ENCODE assay signal across 19 cellular contexts in the genomic region with DNA sequence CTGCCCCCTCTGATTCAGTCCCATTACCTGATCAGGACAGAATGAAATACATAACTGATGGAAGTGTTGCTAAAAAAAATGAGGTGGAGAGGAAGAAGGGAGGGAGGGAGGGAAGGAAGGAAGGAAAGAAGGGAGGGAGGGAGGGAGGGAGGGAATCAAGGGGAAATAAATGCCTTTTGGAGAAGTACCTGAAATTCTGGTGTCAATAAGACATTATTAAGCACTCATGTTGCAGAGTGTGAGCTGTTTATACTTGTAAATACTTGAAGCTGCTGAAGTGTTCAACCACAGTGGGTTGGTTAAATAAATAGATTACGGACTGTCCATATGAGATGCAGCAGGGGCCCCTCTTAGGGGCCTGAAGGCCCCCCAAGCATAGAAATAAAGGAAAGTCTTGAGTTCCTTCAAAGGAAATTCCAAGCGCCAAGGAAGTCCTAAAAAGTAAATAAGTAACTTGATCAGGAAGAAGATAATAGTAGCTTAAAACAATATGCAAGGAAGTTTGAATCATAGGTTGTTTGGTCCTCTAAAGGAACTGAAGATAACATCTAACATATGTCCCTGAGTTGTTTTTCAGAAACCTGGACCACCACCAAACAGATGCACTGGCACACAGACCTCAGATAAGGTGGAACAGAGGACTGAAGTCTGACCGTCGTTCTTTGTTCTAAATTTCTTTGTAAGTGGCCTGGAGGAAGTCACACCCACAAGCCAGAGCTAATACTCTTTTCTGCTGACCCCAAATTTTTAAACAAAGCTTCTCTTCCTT.
DNase-seq lines count a peak whose midpoint lies in the region; ATAC-seq and FAIRE-seq lines count a peak whose summit lies in the region.
"Had no signal": no experiment of that assay in that cellular context is flagged by ENCODE, and none has a peak within 500 bp of the region (broad histone marks: within the 10 kb centered on the region; RNA-seq: fewer than 3 reads in every experiment).

No MANE protein-coding gene starts in this region.

- H3K4me3 Mint-ChIP-seq in T-helper 2 cell treated with Interferon-gamma antibody and Interleukin-4, amounts not matched to agents 5 μg/mL and 100 μg/mL, for 36 hours, result no peak overlapping the region
- H3K4me3 Mint-ChIP-seq: CD8-positive, alpha-beta memory T cell; H9 had no signal

- peak; percentile 65 for FAIRE-seq in endometrium (lab: Jason Lieb, UNC)
- FAIRE-seq: A204.1 had no signal

- DNase-seq in NCI-H2171 treated with DMSO at 0.1 percent for 48 hours (lab: John Stamatoyannopoulos, UW), result peak; percentile 36
- DNase-seq in NCI-H2171 (lab: John Stamatoyannopoulos, UW), result no peak
- peak; percentile 26 for DNase-seq in DMS 273 treated with DMSO at 0.1 percent for 48 hours (lab: John Stamatoyannopoulos, UW)
- DNase-seq in right cardiac atrium, result no peak
- DNase-seq in NCI-H1417 (lab: John Stamatoyannopoulos, UW), result no peak
- DNase-seq in T-helper 2 cell treated with Interferon-gamma antibody and Interleukin-4, amounts not matched to agents 5 μg/mL and 100 μg/mL, for 36 hours (ENCODE audit: low spot score), result no peak
- no peak for DNase-seq in NCI-H1694 (lab: John Stamatoyannopoulos, UW)
- DNase-seq: CD8-positive, alpha-beta memory T cell; H9; IMR-90; Karpas-422; MM.1S; NCI-H1105 treated with DMSO at 0.1 percent for 48 hours; NCI-H187 treated with DMSO at 0.1 percent for 48 hours; NCI-H510A; NCI-H774 had no signal

- no peaks in the 10 kb centered on the region for H3K36me3 Mint-ChIP-seq in T-helper 2 cell treated with Interferon-gamma antibody and Interleukin-4, amounts not matched to agents 5 μg/mL and 100 μg/mL, for 36 hours (ENCODE audit: low read depth)
- H3K36me3 Mint-ChIP-seq: CD8-positive, alpha-beta memory T cell had no signal

- peaks cover 2% of the 10 kb centered on the region for H3K4me1 ChIP-seq in right cardiac atrium (ENCODE audit: control insufficient read depth, insufficient read depth, low read length)

- H3K4me3 ChIP-seq in right cardiac atrium (ENCODE audit: low read length), result no peak overlapping the region
- H3K4me3 ChIP-seq: BLaER1 treated with 17β-estradiol and CSF1 and Interleukin-3, amounts not matched to agents 10 nM and 100 nM had no signal

- peak overlapping the region; percentile 58 for H3K27ac ChIP-seq in right cardiac atrium (ENCODE audit: low read length)
- H3K27ac ChIP-seq: BLaER1 treated with 17β-estradiol and CSF1 and Interleukin-3, amounts not matched to agents 10 nM and 100 nM had no signal

- no peaks in the 10 kb centered on the region for H3K27me3 Mint-ChIP-seq in T-helper 2 cell treated with Interferon-gamma antibody and Interleukin-4, amounts not matched to agents 5 μg/mL and 100 μg/mL, for 36 hours (ENCODE audit: low read depth)

- H3K9me3 ChIP-seq in right cardiac atrium (ENCODE audit: control insufficient read depth, low read length), result no peaks in the 10 kb centered on the region
- H3K9me3 ChIP-seq: BLaER1 treated with 17β-estradiol and CSF1 and Interleukin-3, amounts not matched to agents 10 nM and 100 nM had no signal

- peak in 1 of 2 donors; percentile 71 for ATAC-seq in right cardiac atrium

- H3K27ac Mint-ChIP-seq in T-helper 2 cell treated with Interferon-gamma antibody and Interleukin-4, amounts not matched to agents 5 μg/mL and 100 μg/mL, for 36 hours, result no peak overlapping the region
- H3K27ac Mint-ChIP-seq: CD8-positive, alpha-beta memory T cell; H9 had no signal

- peaks cover 10% of the 10 kb centered on the region for H3K4me1 Mint-ChIP-seq in T-helper 2 cell treated with Interferon-gamma antibody and Interleukin-4, amounts not matched to agents 5 μg/mL and 100 μg/mL, for 36 hours (ENCODE audit: low read depth)

- 56% methylated on average over 4 of the region's 4 CpGs for WGBS in right cardiac atrium

- no peaks in the 10 kb centered on the region for H3K9me3 Mint-ChIP-seq in T-helper 2 cell treated with Interferon-gamma antibody and Interleukin-4, amounts not matched to agents 5 μg/mL and 100 μg/mL, for 36 hours
- H3K9me3 Mint-ChIP-seq: H9 had no signal

- intact Hi-C loops in right cardiac atrium (cut with DNase I), result loop anchor here in 1 of 4 donors (10.0 kb wide), 1 partner anchor 117 kb away; no protein-coding TSS in a partner anchor

- no peaks in the 10 kb centered on the region for H3K27me3 ChIP-seq in right cardiac atrium (ENCODE audit: control insufficient read depth, insufficient read depth)
- H3K27me3 ChIP-seq: BLaER1 treated with 17β-estradiol and CSF1 and Interleukin-3, amounts not matched to agents 10 nM and 100 nM had no signal

Comparison
In these comparisons a context has a peak if more than half of its experiments do, and no peak if none do; other contexts are left out.
1. DNase-seq: peak in NCI-H2171 treated with DMSO at 0.1 percent for 48 hours (single experiment) and DMS 273 treated with DMSO at 0.1 percent for 48 hours (single experiment); none in NCI-H2171 (single experiment), right cardiac atrium (0 of 3), NCI-H1417 (0 of 3), T-helper 2 cell treated with Interferon-gamma antibody and Interleukin-4, amounts not matched to agents 5 μg/mL and 100 μg/mL, for 36 hours (single experiment) and NCI-H1694 (single experiment).